In genomic region chr16:70474320-70475053, GRCh38 we compare ENCODE assay signal across 24 cellular contexts. TPM values are rescaled to one million over a fixed set of nuclear protein-coding genes. Genes with fewer than 3 reads are reported as not detected.
DNase-seq lines count a peak whose midpoint lies in the region; ATAC-seq and TF ChIP-seq lines count a peak whose summit lies in the region.
"Had no signal": no experiment of that assay in that cellular context is flagged by ENCODE, and none has a peak within 500 bp of the region (broad histone marks: within the 10 kb centered on the region; RNA-seq: fewer than 3 reads in every experiment).

No MANE protein-coding gene starts in this region.

- ATAC-seq in SK-N-SH treated with all-trans-retinoic acid at 6 μM for 48 hours (no peak), RWPE2 (ENCODE audit: low read depth) (no peak)

- TF ChIP-seq CTCF in SK-N-SH (IDR thresholded peaks at IDR 0.05) (no peak), RWPE2 (IDR thresholded peaks at IDR 0.05; ENCODE audit: poor library complexity, severe bottlenecking) (no peak), neural progenitor cell (IDR thresholded peaks at IDR 0.05) (no peak)

- CTCF ChIA-PET in SK-N-SH (lab: Yijun Ruan, JAX), result interaction anchor here (0.9 to 1.3 kb wide), 3 partner anchors 78 to 168 kb away, joined by 3 to 4 read pairs (median 4); no protein-coding TSS in a partner anchor

- no peaks in the 10 kb centered on the region for H3K9me2 ChIP-seq in SK-N-SH

- TF ChIP-seq EP300 in SK-N-SH (IDR thresholded peaks at IDR 0.05; ENCODE audit: borderline replicate concordance in 1 of 2, low read depth in 1 of 2, low read length in 1 of 2), result no peak

- no peaks in the 10 kb centered on the region for H3K27me3 Mint-ChIP-seq in neural progenitor cell (ENCODE audit: insufficient read depth, low read depth)

- no peak overlapping the region for H3K4me3 ChIP-seq in SK-N-SH (ENCODE audit: low read depth in 2 of 2, low read length in 1 of 2)
- H3K4me3 ChIP-seq in RWPE2 (ENCODE audit: severe bottlenecking), result no peak overlapping the region
- H3K4me3 ChIP-seq in neural progenitor cell, result no peak overlapping the region

- H3K9me3 ChIP-seq in SK-N-SH (no peaks in the 10 kb centered on the region), RWPE2 (ENCODE audit: severe bottlenecking) (no peaks in the 10 kb centered on the region), neural progenitor cell (ENCODE audit: low read depth) (no peaks in the 10 kb centered on the region)

- H3K36me3 ChIP-seq in SK-N-SH (replicated peaks in 1 of 2; ENCODE audit: control insufficient read depth in 1 of 2, insufficient read depth in 2 of 2, low read length in 1 of 2), result peaks cover 0 to 14% of the 10 kb centered on the region in 2 experiments
- peaks cover 9% of the 10 kb centered on the region; the same call in 1 of the 2 replicates for H3K36me3 ChIP-seq in RWPE2 (ENCODE audit: low read depth)
- no peaks in the 10 kb centered on the region for H3K36me3 ChIP-seq in neural progenitor cell

- H3F3A ChIP-seq in SK-N-SH (replicated peaks; ENCODE audit: insufficient read depth), result peaks cover 12% of the 10 kb centered on the region
- no peaks in the 10 kb centered on the region for H3F3A ChIP-seq in neural progenitor cell (ENCODE audit: low read depth)

- H3K36me3 Mint-ChIP-seq in neural progenitor cell, result peaks cover 3% of the 10 kb centered on the region

- peaks cover 4% of the 10 kb centered on the region for H3K4me1 Mint-ChIP-seq in neural progenitor cell

- H3K27me3 ChIP-seq in SK-N-SH (ENCODE audit: insufficient read depth) (no peaks in the 10 kb centered on the region), RWPE2 (ENCODE audit: insufficient read depth, poor library complexity, severe bottlenecking) (no peaks in the 10 kb centered on the region), neural progenitor cell (no peaks in the 10 kb centered on the region)

- WGBS in SK-N-SH (ENCODE audit: low lambda C conversion rate), result 82% methylated on average over 15 of the region's 22 CpGs

- H3K4me1 ChIP-seq in SK-N-SH (ENCODE audit: control insufficient read depth in 1 of 2, insufficient read depth in 2 of 2, low read depth in 1 of 2, low read length in 1 of 2) (peaks cover 10 to 14% of the 10 kb centered on the region in 2 experiments; a peak in 3 of 4 replicates), RWPE2 (ENCODE audit: insufficient read depth, poor library complexity, severe bottlenecking) (peaks cover 15% of the 10 kb centered on the region), neural progenitor cell (no peaks in the 10 kb centered on the region)

- no peak overlapping the region for H3K4me2 ChIP-seq in SK-N-SH
- H3K4me2 ChIP-seq in neural progenitor cell, result no peak overlapping the region

- no peak overlapping the region for H3K4me3 Mint-ChIP-seq in neural progenitor cell
- H3K4me3 Mint-ChIP-seq: H9, HFFc6 had no signal

- H3K27ac Mint-ChIP-seq in neural progenitor cell, result no peak overlapping the region
- H3K27ac Mint-ChIP-seq: HFFc6 had no signal

- H3K79me2 ChIP-seq in SK-N-SH (ENCODE audit: insufficient read depth), result no peaks in the 10 kb centered on the region
- no peaks in the 10 kb centered on the region for H3K79me2 ChIP-seq in neural progenitor cell (ENCODE audit: low read depth)

- TF ChIP-seq RAD21 in SK-N-SH (IDR thresholded peaks at IDR 0.05; ENCODE audit: low read length), result no peak

- H2AFZ ChIP-seq in SK-N-SH (ENCODE audit: low read depth), result no peak overlapping the region
- no peak overlapping the region for H2AFZ ChIP-seq in neural progenitor cell (replicated peaks)

- H3K9me3 Mint-ChIP-seq in neural progenitor cell, result no peaks in the 10 kb centered on the region
- H3K9me3 Mint-ChIP-seq: H9, HFFc6 had no signal

- H3K27ac ChIP-seq in SK-N-SH (ENCODE audit: low read depth in 2 of 2, low read length in 1 of 2) (peak overlapping the region in 1 of 2 experiments; percentile 26; a peak in 2 of 4 replicates), RWPE2 (ENCODE audit: poor library complexity, severe bottlenecking) (peak overlapping the region; percentile 75), neural progenitor cell (no peak overlapping the region)
- H3K27ac ChIP-seq: 22Rv1 had no signal

- H4K20me1 ChIP-seq in SK-N-SH (ENCODE audit: insufficient read depth), result no peaks in the 10 kb centered on the region
- no peaks in the 10 kb centered on the region for H4K20me1 ChIP-seq in neural progenitor cell (ENCODE audit: low read depth)

- DNase-seq in SK-N-SH (peak; percentile 57), RWPE2 (ENCODE audit: low spot score) (no peak), neural progenitor cell (ENCODE audit: low spot score) (no peak), NCI-H345 treated with DMSO at 0.1 percent for 48 hours (lab: John Stamatoyannopoulos, UW; ENCODE audit: unreplicated experiment) (no peak), OCI-M2 (lab: John Stamatoyannopoulos, UW; ENCODE audit: unreplicated experiment) (no peak), NCI-H2081 treated with DMSO at 0.1 percent for 48 hours (lab: John Stamatoyannopoulos, UW) (no peak)
- DNase-seq in activated effector memory CD4-positive, alpha-beta T cell treated with Interleukin-2 at 50 U/mL for 16 hours, result no peak
- DNase-seq: Calu3; DND-41; H9; HFFc6; Kasumi-1; MV-4-11; NCI-H1105; NCI-H1436 treated with DMSO at 0.1 percent for 48 hours; NCI-H187 treated with DMSO at 0.1 percent for 48 hours; NCI-H446 treated with DMSO at 0.1 percent for 48 hours; NCI-H526; NCI-H82; NK-92 treated with Interleukin-12 subunit alpha and Interleukin-12 subunit beta, amount 100 ng/mL, for 24 hours; SHP77 treated with DMSO at 0.1 percent for 48 hours; SW 1271 had no signal

- H3K9ac ChIP-seq in SK-N-SH (no peak overlapping the region), neural progenitor cell (peak overlapping the region; percentile 20)

- POLR2A ChIA-PET in SK-N-SH (lab: Yijun Ruan, JAX), result interaction anchor here (1.1 to 1.6 kb wide), 2 partner anchors 93 to 94 kb away, joined by 3 to 6 read pairs; no protein-coding TSS in a partner anchor

TF ChIP-seq in SK-N-SH, 30 proteins besides CTCF, POLR2A, EP300 and RAD21:
- TF ChIP-seq NRF1 (IDR thresholded peaks at IDR 0.05; ENCODE audit: low read depth, low read length) (no peak), CHD2 (IDR thresholded peaks at IDR 0.05; ENCODE audit: low read length, partially characterized antibody) (no peak), TCF12 (IDR thresholded peaks at IDR 0.05) (no peak), MEF2A (IDR thresholded peaks at IDR 0.05; ENCODE audit: borderline replicate concordance, low read depth) (no peak), FOXM1 (IDR thresholded peaks at IDR 0.05; ENCODE audit: low read depth) (no peak), MXI1 (IDR thresholded peaks at IDR 0.05; ENCODE audit: low read depth, low read length) (no peak), TEAD4 (IDR thresholded peaks at IDR 0.05; ENCODE audit: borderline replicate concordance, insufficient read depth) (no peak), RFX5 (IDR thresholded peaks at IDR 0.05; ENCODE audit: low read length) (no peak), RXRA (IDR thresholded peaks at IDR 0.05; ENCODE audit: borderline replicate concordance, low read depth) (no peak), POLR2AphosphoS5 (IDR thresholded peaks at IDR 0.05; ENCODE audit: low read depth, low read length) (no peak), JUND (IDR thresholded peaks at IDR 0.05) (no peak), SIN3A (IDR thresholded peaks at IDR 0.05; ENCODE audit: borderline replicate concordance, low read depth, low read length) (no peak), SMC3 (IDR thresholded peaks at IDR 0.05; ENCODE audit: low read depth, low read length) (no peak), RCOR1 (IDR thresholded peaks at IDR 0.05; ENCODE audit: low read length) (no peak), FOXJ3 (CRISPR knock-in tag; IDR thresholded peaks at IDR 0.05) (no peak), GABPA (IDR thresholded peaks at IDR 0.05; ENCODE audit: low read depth) (no peak)

TF ChIP-seq in SK-N-SH treated with all-trans-retinoic acid at 6 μM for 48 hours, 23 proteins besides CTCF, POLR2A, EP300 and RAD21:
- TF ChIP-seq ESRRG (CRISPR knock-in tag; IDR thresholded peaks at IDR 0.05) (no peak), TCF4 (CRISPR knock-in tag; IDR thresholded peaks at IDR 0.05; ENCODE audit: borderline replicate concordance) (no peak)
TF ChIP-seq in SK-N-SH treated with all-trans-retinoic acid at 6 μM for 48 hours: peak in this region for 0.

RNA-seq across cellular contexts. Expression of gene FCSK, which starts 20.1 kb away (rescaled TPM):
- 9.7 and 10.4 TPM in 2 replicates for polyA plus RNA-seq in SK-N-SH (2012; rRNA removed)
- polyA plus RNA-seq in SK-N-SH (2012; cell fraction: cytosol; rRNA removed), result 2.3 and 3.3 TPM in 2 replicates
- polyA plus RNA-seq in SK-N-SH (2012; cell fraction: nucleus; rRNA removed), result 47.7 and 71.8 TPM in 2 replicates
- total RNA-seq in neural progenitor cell (ENCODE audit: low replicate concordance), result 11.0 and 12.0 TPM in 2 replicates

RNA-seq across cellular contexts. Expression of gene ST3GAL2, which starts 35.6 kb away (rescaled TPM):
- 11.4 and 19.9 TPM in 2 replicates for polyA plus RNA-seq in SK-N-SH (2012; rRNA removed)
- 6.6 and 13.1 TPM in 2 replicates for polyA plus RNA-seq in SK-N-SH (2012; cell fraction: cytosol; rRNA removed)
- 13.6 and 16.1 TPM in 2 replicates for polyA plus RNA-seq in SK-N-SH (2012; cell fraction: nucleus; rRNA removed)
- total RNA-seq in neural progenitor cell (ENCODE audit: low replicate concordance), result 11.6 and 34.5 TPM in 2 replicates

RNA-seq across cellular contexts. Expression of gene COG4, which starts 48.9 kb away (rescaled TPM):
- polyA plus RNA-seq in SK-N-SH (2012; rRNA removed), result 54.4 and 72.7 TPM in 2 replicates
- polyA plus RNA-seq in SK-N-SH (2012; cell fraction: cytosol; rRNA removed), result 32.9 and 45.7 TPM in 2 replicates
- 147 and 161 TPM in 2 replicates for polyA plus RNA-seq in SK-N-SH (2012; cell fraction: nucleus; rRNA removed)
- 62.4 and 79.8 TPM in 2 replicates for total RNA-seq in neural progenitor cell (ENCODE audit: low replicate concordance)

RNA-seq across cellular contexts. Expression of gene SF3B3, which starts 49.1 kb away (rescaled TPM):
- polyA plus RNA-seq in SK-N-SH (2012; rRNA removed), result 75.9 and 81.7 TPM in 2 replicates
- 58.5 and 71.3 TPM in 2 replicates for polyA plus RNA-seq in SK-N-SH (2012; cell fraction: cytosol; rRNA removed)
- 160 and 164 TPM in 2 replicates for polyA plus RNA-seq in SK-N-SH (2012; cell fraction: nucleus; rRNA removed)
- 188 and 314 TPM in 2 replicates for total RNA-seq in neural progenitor cell (ENCODE audit: low replicate concordance)
